Comparison of ENCODE assay signal across 8 cellular contexts in genomic region chr7:54773472-54774399, GRCh38. TPM values are rescaled to one million over a fixed set of nuclear protein-coding genes. Genes with fewer than 3 reads are reported as not detected.
DNase-seq lines count a peak whose midpoint lies in the region; ATAC-seq and TF ChIP-seq lines count a peak whose summit lies in the region.

No MANE protein-coding gene starts in this region.

- no peak overlapping the region for H3K27ac ChIP-seq in DND-41 (ENCODE audit: low read length)
- no peak overlapping the region for H3K27ac ChIP-seq in parathyroid adenoma
- H3K27ac ChIP-seq in transverse colon, result peak overlapping the region in 2 of 4 donors; percentile 57 to 65

- H3K9ac ChIP-seq in DND-41 (ENCODE audit: low read depth, low read length), result no peak overlapping the region
- no peak overlapping the region for H3K9ac ChIP-seq in parathyroid adenoma

- H3K4me3 ChIP-seq in DND-41 (ENCODE audit: low read depth in 1 of 2, low read length in 2 of 2) (no peak overlapping the region), parathyroid adenoma (ENCODE audit: low read depth, low read length) (peak overlapping the region; percentile 50), transverse colon (peak overlapping the region; percentile 23 to 52 (median 32))

- no peak overlapping the region for H3K4me2 ChIP-seq in DND-41 (ENCODE audit: insufficient read depth, low read length)
- H3K4me2 ChIP-seq in parathyroid adenoma (ENCODE audit: low read length), result peak overlapping the region; percentile 52

- H3K9me3 Mint-ChIP-seq in activated naive CD4-positive, alpha-beta T cell treated with anti-CD3 and anti-CD28 coated beads, Interleukin-2, amount 10 ng/mL, durations not matched to agents 7 days and 5 days, result peaks cover 13% of the 10 kb centered on the region

- WGBS in transverse colon (ENCODE audit: low coverage in 1 of 2), 2 donors, result 16 to 30% methylated on average over 10 to 18 of the region's 18 CpGs

- intact Hi-C loops in transverse colon (cut with DNase I; ENCODE audit: low total_unique reads), result loop anchor here (5.0 kb wide), 1 partner anchor 484 kb away; no protein-coding TSS in a partner anchor

- in situ Hi-C loops in transverse colon (cut with MboI; ENCODE audit: low pct_ligation_motif_present in 1 of 4, low pct_unique_long_range_greater_than_20kb in 1 of 4, low sequenced_read_pairs in 3 of 4), result loop anchor here in 2 of 4 donors (5.0 to 25.0 kb wide), 2 partner anchors 479 to 639 kb away; no protein-coding TSS in a partner anchor

- TF ChIP-seq CTCF in DND-41 (IDR thresholded peaks at IDR 0.05; ENCODE audit: borderline replicate concordance, extremely low read depth, low read length, poor library complexity, severe bottlenecking) (peak; percentile 76), parathyroid adenoma (IDR thresholded peaks at IDR 0.05) (peak; percentile 83), transverse colon (IDR thresholded peaks at IDR 0.05) (peak; percentile 76 to 90 (median 82))

- CTCF ChIA-PET in activated naive CD4-positive, alpha-beta T cell treated with anti-CD3 and anti-CD28 coated beads, Interleukin-2, amount 10 ng/mL, durations not matched to agents 7 days and 5 days (lab: Charles Lee), result interaction anchor here (0.9 to 6.9 kb wide), 11 partner anchors 8 to 495 kb away, joined by 3 to 85 read pairs (median 3); partner anchors contain the start of gene SEC61G

- peaks cover 23% of the 10 kb centered on the region for H3K27me3 Mint-ChIP-seq in activated naive CD4-positive, alpha-beta T cell treated with anti-CD3 and anti-CD28 coated beads, Interleukin-2, amount 10 ng/mL, durations not matched to agents 7 days and 5 days

- no peak for TF ChIP-seq POLR2A in transverse colon (IDR thresholded peaks at IDR 0.05)

- H3K9me3 ChIP-seq in DND-41 (ENCODE audit: insufficient read depth, low read length, severe bottlenecking), result peaks cover 2% of the 10 kb centered on the region
- H3K9me3 ChIP-seq in parathyroid adenoma (ENCODE audit: control insufficient read depth, low read length), result no peaks in the 10 kb centered on the region
- no peaks in the 10 kb centered on the region for H3K9me3 ChIP-seq in transverse colon

- H3K27me3 ChIP-seq in DND-41 (ENCODE audit: insufficient read depth, low read length, poor library complexity) (no peaks in the 10 kb centered on the region), parathyroid adenoma (ENCODE audit: control insufficient read depth, insufficient read depth, low read length) (no peaks in the 10 kb centered on the region), transverse colon (peaks cover 35% of the 10 kb centered on the region)

- peak overlapping the region; percentile 70 for H3K4me3 Mint-ChIP-seq in activated naive CD4-positive, alpha-beta T cell treated with anti-CD3 and anti-CD28 coated beads, Interleukin-2, amount 10 ng/mL, durations not matched to agents 7 days and 5 days

- H3K27ac Mint-ChIP-seq in activated naive CD4-positive, alpha-beta T cell treated with anti-CD3 and anti-CD28 coated beads, Interleukin-2, amount 10 ng/mL, durations not matched to agents 7 days and 5 days, result no peak overlapping the region

- H3K79me2 ChIP-seq in DND-41 (ENCODE audit: insufficient read depth, low read length), result no peaks in the 10 kb centered on the region
- no peaks in the 10 kb centered on the region for H3K79me2 ChIP-seq in parathyroid adenoma

- DNase-seq in DND-41, result peak; percentile 60
- peak; percentile 30 for DNase-seq in GOT3 (lab: John Stamatoyannopoulos, UW)
- peak; percentile 84 for DNase-seq in M059J (ENCODE audit: low read depth)
- DNase-seq in SHP77 treated with DMSO at 0.1 percent for 48 hours (lab: John Stamatoyannopoulos, UW), result peak; percentile 86
- DNase-seq in activated naive CD4-positive, alpha-beta T cell treated with anti-CD3 and anti-CD28 coated beads, Interleukin-2, amount 10 ng/mL, durations not matched to agents 7 days and 5 days, result peak; percentile 78
- peak; percentile 84 for DNase-seq in glomerular visceral epithelial cell (ENCODE audit: extremely low spot score)
- DNase-seq in transverse colon, result peak; percentile 89

- no peaks in the 10 kb centered on the region for H3K36me3 Mint-ChIP-seq in activated naive CD4-positive, alpha-beta T cell treated with anti-CD3 and anti-CD28 coated beads, Interleukin-2, amount 10 ng/mL, durations not matched to agents 7 days and 5 days

- peak; percentile 80 for ATAC-seq in DND-41 (ENCODE audit: insufficient read depth, low read depth)

- H3K36me3 ChIP-seq in DND-41 (ENCODE audit: insufficient read depth, low read length) (no peaks in the 10 kb centered on the region), parathyroid adenoma (ENCODE audit: control insufficient read depth, insufficient read depth, low read length) (no peaks in the 10 kb centered on the region), transverse colon (no peaks in the 10 kb centered on the region)

- H2AFZ ChIP-seq in DND-41 (ENCODE audit: low read depth, low read length) (0 out of 2 replicates have a peak overlapping the region, but pooled peaks have one; percentile 31), parathyroid adenoma (peak overlapping the region; percentile 51)

- H3K4me1 Mint-ChIP-seq in activated naive CD4-positive, alpha-beta T cell treated with anti-CD3 and anti-CD28 coated beads, Interleukin-2, amount 10 ng/mL, durations not matched to agents 7 days and 5 days, result peaks cover 7% of the 10 kb centered on the region

- no peak for TF ChIP-seq EP300 in transverse colon (IDR thresholded peaks at IDR 0.05; ENCODE audit: low read depth)

- no peaks in the 10 kb centered on the region for H3K4me1 ChIP-seq in DND-41 (ENCODE audit: insufficient read depth, low read length)
- no peaks in the 10 kb centered on the region for H3K4me1 ChIP-seq in parathyroid adenoma
- peaks cover 0 to 6% (median 0%) of the 10 kb centered on the region in 4 donors for H3K4me1 ChIP-seq in transverse colon

- H4K20me1 ChIP-seq in DND-41 (ENCODE audit: insufficient read depth, low read length), result no peaks in the 10 kb centered on the region

RNA-seq across cellular contexts. Expression of gene SEC61G, which starts 14.7 kb away (rescaled TPM):
- 916 and 1,395 TPM in 2 replicates for total RNA-seq in M059J (2014; rRNA removed; shearing (Covaris generic))
- total RNA-seq in transverse colon, result 100 to 1,000 TPM in 2 of 4 donors, 10 to 100 TPM in 2; 33.6 to 247 (median 134) TPM

Comparison
In these comparisons a context has a peak if more than half of its experiments do, and no peak if none do; other contexts are left out.
1. DNase-seq: peak in every context shown above with its lines; median percentile 89 in transverse colon; 86 in SHP77 treated with DMSO at 0.1 percent for 48 hours; 84 in M059J; 84 in glomerular visceral epithelial cell; 78 in activated naive CD4-positive, alpha-beta T cell treated with anti-CD3 and anti-CD28 coated beads, Interleukin-2, amount 10 ng/mL, durations not matched to agents 7 days and 5 days; 60 in DND-41; 30 in GOT3.
2. H3K4me3 ChIP-seq: peak in parathyroid adenoma (single experiment) and transverse colon (4 of 4); none in DND-41 (0 of 2).
3. Peak in every context shown above with its lines, with median percentiles within 50 percentile points of each other: CTCF ChIP-seq.